In the genomic region with DNA sequence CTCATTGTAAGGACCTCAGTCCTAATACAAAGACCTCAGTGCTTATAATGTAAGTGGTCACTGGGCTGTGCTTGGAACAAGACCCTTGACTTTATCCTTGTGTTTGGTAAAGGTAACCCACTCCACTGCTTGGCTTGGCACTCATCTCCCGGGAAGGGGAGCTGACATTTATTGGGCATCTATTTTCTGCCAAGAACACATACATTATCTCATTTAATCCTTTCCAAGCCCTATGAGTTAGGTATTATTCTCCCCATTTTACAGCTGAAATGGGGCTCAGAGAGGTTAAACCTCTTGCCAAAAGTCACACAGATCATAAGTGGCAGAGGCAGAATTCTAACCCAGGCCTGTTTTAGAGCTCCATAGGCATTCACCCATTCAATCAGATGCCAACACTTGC, we compare ENCODE assay signal across 29 cellular contexts. TPM values are rescaled to one million over a fixed set of nuclear protein-coding genes. Genes with fewer than 3 reads are reported as not detected.
DNase-seq lines count a peak whose midpoint lies in the region; ATAC-seq, FAIRE-seq and TF ChIP-seq lines count a peak whose summit lies in the region.
"Had no signal": no experiment of that assay in that cellular context is flagged by ENCODE, and none has a peak within 500 bp of the region (broad histone marks: within the 10 kb centered on the region; RNA-seq: fewer than 3 reads in every experiment).

No MANE protein-coding gene starts in this region.

- H3K4ac ChIP-seq in IMR-90 (ENCODE audit: low read depth, low read length) (peak overlapping the region; percentile 25; the same call in 1 of the 2 replicates), H1 (replicated peaks; ENCODE audit: insufficient read length, low read depth, low read length) (no peak overlapping the region)

- H4K91ac ChIP-seq in IMR-90 (ENCODE audit: insufficient read depth, low read depth, low read length) (peak overlapping the region; percentile 46), H1 (replicated peaks; ENCODE audit: insufficient read length, low read length) (no peak overlapping the region)

- BruUV-seq in IMR-90 (replicated peaks; lab: Mats Ljungman, UMichigan) (no TSS peak), K562 (replicated peaks; lab: Mats Ljungman, UMichigan) (no TSS peak)

- H2BK20ac ChIP-seq in IMR-90 (ENCODE audit: low read depth, low read length) = peak overlapping the region; percentile 66
- H2BK20ac ChIP-seq in H1 (ENCODE audit: low read length) = peak overlapping the region; percentile 43; the same call in 1 of the 2 replicates

- H3K14ac ChIP-seq in IMR-90 (replicated peaks; ENCODE audit: low read depth, low read length) (no peak overlapping the region), H1 (ENCODE audit: insufficient read length) (no peak overlapping the region)

- H2BK12ac ChIP-seq in H1 (ENCODE audit: low read depth, low read length) = no peak overlapping the region; the same call in 1 of the 2 replicates

- H3K18ac ChIP-seq in IMR-90 (ENCODE audit: low read depth, low read length) (no peak overlapping the region), H1 (ENCODE audit: extremely low read depth, low read length) (no peak overlapping the region; the same call in 1 of the 2 replicates)

- WGBS in IMR-90 (ENCODE audit: extremely low coverage in 2 of 2, insufficient read length in 1 of 2), 2 experiments = no CpG with 5 or more reads among the region's 1 CpG
- WGBS in K562 (ENCODE audit: insufficient coverage, low coverage, missing lambda C conversion rate) = 17% methylated on average over 1 of the region's 1 CpG
- 88% methylated on average over 1 of the region's 1 CpG; no CpG with 5 or more reads in 1 of the 2 experiments for WGBS in H1 (ENCODE audit: extremely low coverage in 1 of 2, insufficient coverage in 1 of 2, insufficient read length in 1 of 2, insufficient replicate concordance in 2 of 2, low coverage in 1 of 2, low lambda C conversion rate in 2 of 2, missing lambda C conversion rate in 1 of 2), 2 experiments

- ATAC-seq in IMR-90 (ENCODE audit: low read depth) (no peak), K562 (no peak), GM19455 (IDR thresholded peaks at IDR 0.05; ENCODE audit: unreplicated experiment) (no peak), HG02759 (IDR thresholded peaks at IDR 0.05; ENCODE audit: unreplicated experiment) (no peak)
- ATAC-seq: GM12878 had no signal

- H3K23ac ChIP-seq in IMR-90 (ENCODE audit: low read depth, low read length) (no peak overlapping the region), H1 (ENCODE audit: insufficient read length) (no peak overlapping the region)

- DNase-seq in IMR-90 = no peak
- no peak for DNase-seq in K562 (ENCODE audit: extremely low read depth in 1 of 4, low spot score in 3 of 4)
- DNase-seq in H1 (ENCODE audit: low read depth in 1 of 2, low spot score in 2 of 2) = no peak
- DNase-seq in left ventricle myocardium inferior = no peak
- no peak for DNase-seq in HAP-1 (ENCODE audit: low spot score in 2 of 2)
- DNase-seq: 8988T; ACHN; BE2C; C1 segment of cervical spinal cord; CD4-positive, alpha-beta memory T cell; CD4-positive, CD25-positive, alpha-beta regulatory T cell; CD8-positive, alpha-beta memory T cell; COR-L47; DMS 273 treated with DMSO at 0.1 percent for 48 hours; DMS153; DMS53; DMS79; DND-41; EL; GDM1 had no signal

- no peaks in the 10 kb centered on the region for H3K36me3 ChIP-seq in HEK293 (ENCODE audit: control insufficient read depth in 2 of 2, insufficient read depth in 1 of 2, low read length in 2 of 2)
- H3K36me3 ChIP-seq in IMR-90 (ENCODE audit: control insufficient read depth, insufficient read depth, low read length) = no peaks in the 10 kb centered on the region
- H3K36me3 ChIP-seq in K562 (ENCODE audit: control insufficient read depth, insufficient read depth, low read length) = no peaks in the 10 kb centered on the region
- H3K36me3 ChIP-seq in H1 (ENCODE audit: control insufficient read depth in 2 of 4, insufficient read depth in 4 of 4, low read length in 3 of 4) = no peaks in the 10 kb centered on the region
- no peaks in the 10 kb centered on the region for H3K36me3 ChIP-seq in left ventricle myocardium inferior
- no peaks in the 10 kb centered on the region for H3K36me3 ChIP-seq in HAP-1 (replicated peaks)
- H3K36me3 ChIP-seq: BE2C, BLaER1 had no signal

- H3K79me2 ChIP-seq in K562 (ENCODE audit: control insufficient read depth, insufficient read depth, low read length) = no peaks in the 10 kb centered on the region
- H3K79me2 ChIP-seq in H1 (ENCODE audit: control insufficient read depth in 1 of 2, insufficient read depth in 2 of 2, low read length in 2 of 2) = no peaks in the 10 kb centered on the region

- H3K56ac ChIP-seq in IMR-90 (ENCODE audit: extremely low read depth, insufficient read depth, low read length) = no peak overlapping the region
- H3K56ac ChIP-seq in H1 (replicated peaks; ENCODE audit: insufficient read length, low read depth, low read length) = no peak overlapping the region

- H2BK5ac ChIP-seq in IMR-90 (ENCODE audit: low read depth, low read length, poor library complexity, severe bottlenecking) = no peak overlapping the region
- H2BK5ac ChIP-seq in H1 (ENCODE audit: low read depth, low read length) = no peak overlapping the region

- H4K20me1 ChIP-seq in IMR-90 (ENCODE audit: insufficient read depth, low read length) = no peaks in the 10 kb centered on the region
- H4K20me1 ChIP-seq in K562 (replicated peaks; ENCODE audit: control insufficient read depth, insufficient read depth, low read length) = 0 out of 2 replicates have a peak, but pooled peaks cover 3% of the 10 kb centered on the region
- H4K20me1 ChIP-seq in H1 (replicated peaks in 1 of 2; ENCODE audit: control insufficient read depth in 1 of 2, insufficient read depth in 2 of 2, low read length in 2 of 2) = no peaks in the 10 kb centered on the region
- H4K20me1 ChIP-seq: BLaER1 had no signal

- no peaks in the 10 kb centered on the region for H3K23me2 ChIP-seq in H1 (ENCODE audit: low read depth, low read length)

- H3K27me3 ChIP-seq in IMR-90 (ENCODE audit: control insufficient read depth, insufficient read depth, low read length) (no peaks in the 10 kb centered on the region), K562 (ENCODE audit: control insufficient read depth in 2 of 2, insufficient read depth in 2 of 2, low read length in 2 of 2) (peaks cover 8 to 21% of the 10 kb centered on the region in 2 experiments; a peak in 4 of 5 replicates), H1 (replicated peaks in 1 of 4; ENCODE audit: control insufficient read depth in 3 of 4, extremely low read depth in 1 of 4, insufficient read depth in 3 of 4, low read length in 3 of 4) (peaks cover 0 to 4% (median 2%) of the 10 kb centered on the region in 4 experiments; a peak in 6 of 7 replicates), left ventricle myocardium inferior (ENCODE audit: low read depth) (peaks cover 10% of the 10 kb centered on the region), HAP-1 (ENCODE audit: low read depth) (no peaks in the 10 kb centered on the region)
- H3K27me3 ChIP-seq: BE2C had no signal

- TF ChIP-seq CTCF in HEK293 (tag by site-specific recombination; IDR thresholded peaks at IDR 0.05) (no peak), IMR-90 (conservative IDR thresholded peaks at IDR 0.05; ENCODE audit: low read depth, low read length) (no peak), K562 (IDR thresholded peaks at IDR 0.05 in 2 of 3, conservative IDR thresholded peaks at IDR 0.05 in 1 of 3; ENCODE audit: insufficient read depth in 2 of 3, low read depth in 1 of 3, low read length in 3 of 3) (no peak), H1 (IDR thresholded peaks at IDR 0.05; ENCODE audit: control extremely low read depth in 1 of 3, insufficient read depth in 1 of 3, low read depth in 1 of 3, low read length in 3 of 3) (no peak), left ventricle myocardium inferior (IDR thresholded peaks at IDR 0.05; ENCODE audit: borderline replicate concordance) (no peak)

- H3K4me2 ChIP-seq in IMR-90 (ENCODE audit: low read depth, low read length) (no peak overlapping the region), K562 (ENCODE audit: insufficient read depth, low read length) (no peak overlapping the region), H1 (ENCODE audit: insufficient read depth in 1 of 2, low read depth in 2 of 2, low read length in 2 of 2) (no peak overlapping the region)
- H3K4me2 ChIP-seq: BLaER1 had no signal

- H2BK15ac ChIP-seq in IMR-90 (ENCODE audit: low read depth, low read length) = 0 out of 3 replicates have a peak overlapping the region, but pooled peaks have one; percentile 30
- H2BK15ac ChIP-seq in H1 (ENCODE audit: low read length) = no peak overlapping the region

- no peaks in the 10 kb centered on the region; the same call in 1 of the 2 replicates for H3K9me1 ChIP-seq in IMR-90 (ENCODE audit: insufficient read depth, low read length)
- H3K9me1 ChIP-seq in K562 (ENCODE audit: control insufficient read depth, insufficient read depth, low read length) = no peaks in the 10 kb centered on the region

- TF ChIP-seq EP300 in K562 (IDR thresholded peaks at IDR 0.05; ENCODE audit: low read length) = no peak
- TF ChIP-seq EP300 in H1 (IDR thresholded peaks at IDR 0.05; ENCODE audit: borderline replicate concordance in 1 of 2, low read depth in 2 of 2, low read length in 2 of 2) = no peak

- no peak for FAIRE-seq in K562 (lab: Jason Lieb, UNC)
- FAIRE-seq in H1 (lab: Jason Lieb, UNC) = no peak
- FAIRE-seq: A204.1, GM12878, GM12892, GM18507 had no signal

- peak overlapping the region; percentile 18 for H2AK9ac ChIP-seq in IMR-90 (replicated peaks; ENCODE audit: low read depth, low read length, poor library complexity)

- dilution Hi-C loops in IMR-90 (cut with HindIII; ENCODE audit: low sequenced_read_pairs, unreplicated experiment) = no loop called here

- H3K79me1 ChIP-seq in IMR-90 (ENCODE audit: low read depth in 1 of 2, low read length in 2 of 2) (no peaks in the 10 kb centered on the region), H1 (ENCODE audit: low read depth, low read length) (no peaks in the 10 kb centered on the region)

- TF ChIP-seq POLR2A in IMR-90 (IDR thresholded peaks at IDR 0.05; ENCODE audit: low read depth, low read length) (no peak), K562 (conservative IDR thresholded peaks at IDR 0.05) (no peak), H1 (IDR thresholded peaks at IDR 0.05; ENCODE audit: control extremely low read depth in 1 of 2, low read depth in 2 of 2, low read length in 2 of 2) (no peak)

- peak overlapping the region; percentile 59; the same call in 1 of the 2 replicates for H2BK120ac ChIP-seq in IMR-90 (ENCODE audit: low read depth, low read length)
- no peak overlapping the region for H2BK120ac ChIP-seq in H1 (replicated peaks; ENCODE audit: low read depth, low read length)

- H3K4me3 ChIP-seq in HEK293 (ENCODE audit: low read depth, low read length) (no peak overlapping the region), IMR-90 (ENCODE audit: insufficient read depth, low read depth, low read length) (no peak overlapping the region), K562 (no peak overlapping the region), H1 (ENCODE audit: extremely low read depth in 1 of 4, insufficient read depth in 2 of 4, low read depth in 3 of 4, low read length in 4 of 4) (no peak overlapping the region), left ventricle myocardium inferior (no peak overlapping the region), HAP-1 (no peak overlapping the region)
- H3K4me3 ChIP-seq: BLaER1, GM12878 had no signal

- no peak for TF ChIP-seq RAD21 in IMR-90 (IDR thresholded peaks at IDR 0.05; ENCODE audit: low read length)
- TF ChIP-seq RAD21 in K562 (CRISPR knock-in tag; conservative IDR thresholded peaks at IDR 0.05 in 1 of 2, IDR thresholded peaks at IDR 0.05 in 1 of 2) = no peak
- TF ChIP-seq RAD21 in H1 (IDR thresholded peaks at IDR 0.05 in 1 of 2, conservative IDR thresholded peaks at IDR 0.05 in 1 of 2; ENCODE audit: low read depth in 2 of 2, low read length in 2 of 2) = no peak

- H3K4me1 ChIP-seq in HEK293 (ENCODE audit: control insufficient read depth, insufficient read depth, low read length) (peaks cover 4% of the 10 kb centered on the region; the same call in 1 of the 2 replicates), IMR-90 (ENCODE audit: control insufficient read depth, insufficient read depth, low read length) (peaks cover 16% of the 10 kb centered on the region), K562 (replicated peaks in 1 of 2; ENCODE audit: control insufficient read depth in 2 of 2, insufficient read depth in 2 of 2, low read length in 2 of 2) (peaks cover 11 to 19% of the 10 kb centered on the region in 2 experiments), H1 (replicated peaks in 1 of 4; ENCODE audit: control insufficient read depth in 3 of 4, insufficient read depth in 4 of 4, low read length in 3 of 4) (peaks cover 15 to 28% (median 15%) of the 10 kb centered on the region in 4 experiments), left ventricle myocardium inferior (peaks cover 14% of the 10 kb centered on the region), HAP-1 (peaks cover 3% of the 10 kb centered on the region)

- H2AK5ac ChIP-seq in IMR-90 (ENCODE audit: low read depth, low read length) (0 out of 2 replicates have a peak overlapping the region, but pooled peaks have one; percentile 38), H1 (ENCODE audit: low read depth, low read length) (no peak overlapping the region)

- H4K5ac ChIP-seq in IMR-90 (ENCODE audit: low read depth, low read length) (no peak overlapping the region), H1 (ENCODE audit: insufficient read length, low read depth, low read length) (no peak overlapping the region)

- H3K9me3 ChIP-seq in HEK293 (ENCODE audit: control insufficient read depth, insufficient read depth, low read depth, low read length) (no peaks in the 10 kb centered on the region), IMR-90 (ENCODE audit: control insufficient read depth, insufficient read depth, low read length) (no peaks in the 10 kb centered on the region), K562 (replicated peaks; ENCODE audit: control insufficient read depth, insufficient read depth, low read depth, low read length) (no peaks in the 10 kb centered on the region), H1 (ENCODE audit: insufficient read depth in 2 of 2, low read depth in 1 of 2, low read length in 1 of 2) (no peaks in the 10 kb centered on the region), left ventricle myocardium inferior (replicated peaks) (no peaks in the 10 kb centered on the region), HAP-1 (no peaks in the 10 kb centered on the region)
- H3K9me3 ChIP-seq: BE2C, BLaER1 had no signal

- H4K8ac ChIP-seq in IMR-90 (ENCODE audit: low read depth in 2 of 2, low read length in 2 of 2) (no peak overlapping the region), H1 (ENCODE audit: extremely low read depth, insufficient read depth, low read length) (no peak overlapping the region)

- H3K9ac ChIP-seq in IMR-90 (ENCODE audit: low read depth, low read length) (no peak overlapping the region), K562 (ENCODE audit: insufficient read depth in 1 of 2, low read depth in 2 of 2, low read length in 2 of 2) (no peak overlapping the region), H1 (replicated peaks in 1 of 4; ENCODE audit: extremely low read depth in 1 of 4, low read depth in 3 of 4, low read length in 3 of 4) (no peak overlapping the region)
- H3K9ac ChIP-seq: BLaER1 had no signal

- in situ Hi-C loops in IMR-90 (cut with MboI; ENCODE audit: low sequenced_read_pairs) = loop anchor here (10.0 to 25.0 kb wide), 3 partner anchors 591 to 1017 kb away; no protein-coding TSS in a partner anchor
- in situ Hi-C loops in K562 (cut with MboI) = no loop called here
- in situ Hi-C loops in HAP-1 (cut with MboI; ENCODE audit: low sequenced_read_pairs) = loop anchor here (25.0 kb wide), 2 partner anchors 583 to 667 kb away; no protein-coding TSS in a partner anchor

- CTCF ChIA-PET in HEK293 (lab: Yijun Ruan, JAX) = interaction anchor here (0.7 to 9.9 kb wide), 11 partner anchors 11 to 322 kb away, joined by 3 to 212 read pairs (median 4); partner anchors contain the start of gene STC2
- CTCF ChIA-PET in IMR-90 (lab: Yijun Ruan, JAX) = interaction anchor here (0.6 to 1.2 kb wide), 3 partner anchors 36 to 630 kb away, joined by 3 to 4 read pairs (median 3); no protein-coding TSS in a partner anchor
- CTCF ChIA-PET in K562 (lab: Yijun Ruan, JAX; ENCODE audit: low intra/inter-chr PET ratio) = interaction anchor here (4.4 kb wide), 1 partner anchor 37 kb away, joined by 86 read pairs; no protein-coding TSS in a partner anchor
- CTCF ChIA-PET in H1 (lab: Charles Lee; ENCODE audit: partially characterized antibody) = interaction anchor here (0.7 to 11.1 kb wide), 10 partner anchors 9 to 581 kb away, joined by 3 to 184 read pairs (median 5); partner anchors contain the start of gene STC2

- H3K27ac ChIP-seq in HEK293 (ENCODE audit: extremely low read depth, low read depth, low read length) (no peak overlapping the region), IMR-90 (ENCODE audit: insufficient read depth, low read length) (no peak overlapping the region), K562 (ENCODE audit: extremely low read depth, low read depth, low read length) (no peak overlapping the region), H1 (ENCODE audit: low read depth, low read length) (no peak overlapping the region), left ventricle myocardium inferior (replicated peaks) (no peak overlapping the region)
- H3K27ac ChIP-seq: BLaER1 had no signal

- POLR2A ChIA-PET in HEK293 (lab: Yijun Ruan, JAX) (interaction anchor here (3.0 to 6.7 kb wide), 2 partner anchors 21 to 34 kb away, joined by 20 to 60 read pairs; partner anchors contain the start of gene STC2), IMR-90 (lab: Charles Lee; ENCODE audit: unreplicated experiment) (no interaction called here), K562 (lab: Yijun Ruan, JAX) (interaction anchor here (0.7 to 3.8 kb wide), 4 partner anchors 8 to 35 kb away, joined by 3 to 22 read pairs (median 6); no protein-coding TSS in a partner anchor), H1 (lab: Charles Lee; ENCODE audit: partially characterized antibody) (interaction anchor here (0.7 to 25.8 kb wide), 3 partner anchors 20 to 162 kb away, joined by 3 to 536 read pairs (median 300); partner anchors contain the start of gene STC2)

- intact Hi-C loops in IMR-90 (cut with micrococcal nuclease) = loop anchor here (2.0 kb wide), 2 partner anchors 677 to 1017 kb away; no protein-coding TSS in a partner anchor
- intact Hi-C loops in K562 (cut with micrococcal nuclease) = no loop called here
- intact Hi-C loops in left ventricle myocardium inferior (cut with micrococcal nuclease) = loop anchor here (2.0 kb wide), 1 partner anchor 37 kb away; no protein-coding TSS in a partner anchor

- no peak overlapping the region for H2AFZ ChIP-seq in IMR-90 (replicated peaks; ENCODE audit: low read length, poor library complexity)
- no peak overlapping the region for H2AFZ ChIP-seq in K562 (ENCODE audit: low read depth, low read length)
- no peak overlapping the region for H2AFZ ChIP-seq in H1 (ENCODE audit: low read length)

RNA-seq across cellular contexts. Expression of gene STC2, which starts 32.4 kb away (rescaled TPM):
- total RNA-seq in IMR-90 (2012; rRNA removed) (87.5 and 259 TPM in 2 replicates), K562 (2014; rRNA removed) (23.8 and 30.1 TPM in 2 replicates), K562 (2014; rRNA removed; fragmentation: Illumina TruSeq; extraction: Trizol) (6.5 and 7.4 TPM in 2 replicates), K562 (2015; rRNA removed; fragmentation: Illumina TruSeq; extraction: Trizol) (7.2 and 8.9 TPM in 2 replicates), K562 (2021) (19.2 and 21.8 TPM in 2 replicates), left ventricle myocardium inferior (12.4 TPM)
- polyA plus RNA-seq in IMR-90 (2012; rRNA removed) (157 and 270 TPM in 2 replicates), K562 (2011; rRNA removed) (4.3 and 4.7 TPM in 2 replicates), K562 (2014; fragmentation: Illumina TruSeq; extraction: Trizol) (11.4 and 16.1 TPM in 2 replicates), K562 (2014; fragmentation: Nextera tagmentation; extraction: Ambion mirVana) (under 1 TPM; 0.62 to 0.63 TPM), K562 (2014; rRNA removed) (25.6 and 31.7 TPM in 2 replicates), H1 (2011; rRNA removed) (26.4 and 52.2 TPM in 2 replicates)
- polyA plus RNA-seq in IMR-90 (2012; cell fraction: cytosol; rRNA removed) = 105 and 264 TPM in 2 replicates
- 249 and 547 TPM in 2 replicates for polyA plus RNA-seq in IMR-90 (2012; cell fraction: nucleus; rRNA removed; ENCODE audit: low replicate concordance)
- 18.5 and 24.8 TPM in 2 replicates for total RNA-seq in K562 (2011; cell fraction: chromatin; rRNA removed; ENCODE audit: low replicate concordance)
- 30.9 and 40.0 TPM in 2 replicates for total RNA-seq in K562 (2011; cell fraction: nucleolus; rRNA removed)
- 23.3 and 29.5 TPM in 2 replicates for total RNA-seq in K562 (2011; cell fraction: nucleoplasm; rRNA removed)
- polyA plus RNA-seq in K562 (2011; cell fraction: cytosol; rRNA removed) = 1.9 and 4.0 TPM in 2 replicates
- 8.8 and 11.6 TPM in 2 replicates for polyA plus RNA-seq in K562 (2011; cell fraction: nucleus; rRNA removed)
- 8.1 and 31.8 TPM in 2 replicates for polyA plus RNA-seq in K562 (2012)
- 4.0 and 5.4 TPM in 2 replicates for polyA minus RNA-seq in K562 (2011; rRNA and poly(A)+ RNA removed)
- polyA minus RNA-seq in K562 (2011; cell fraction: cytosol; rRNA and poly(A)+ RNA removed) = 3.7 and 4.5 TPM in 2 replicates
- polyA minus RNA-seq in K562 (2011; cell fraction: nucleus; rRNA and poly(A)+ RNA removed) = 16.7 and 17.5 TPM in 2 replicates
- 40.0 and 53.1 TPM in 2 replicates for total RNA-seq in H1 (2021; fragmentation: NEBNext Ultra II Directional; extraction: Animal tissue kit (Norgen Biotek cat#: 25700))
- polyA plus RNA-seq in H1 (2011; cell fraction: cytosol; rRNA removed) = 118 TPM
- 43.8 TPM for polyA plus RNA-seq in H1 (2011; cell fraction: nucleus; rRNA removed)
- polyA plus RNA-seq in H1 (2012, experiment 1 of 2) = 62.3 to 83.5 TPM (median 69.6 TPM) in 4 replicates
- 21.7 TPM for polyA plus RNA-seq in H1 (2012, experiment 2 of 2)
- 25.8 TPM for polyA plus RNA-seq in H1 (2013, experiment 1 of 2)
- 30.5 TPM for polyA plus RNA-seq in H1 (2013, experiment 2 of 2)
- polyA minus RNA-seq in H1 (2011; rRNA and poly(A)+ RNA removed) = 21.7 and 32.5 TPM in 2 replicates
- 81.5 TPM for polyA minus RNA-seq in H1 (2011; cell fraction: cytosol; rRNA and poly(A)+ RNA removed)
- 67.2 TPM for polyA minus RNA-seq in H1 (2011; cell fraction: nucleus; rRNA and poly(A)+ RNA removed)
- total RNA-seq: CD4-positive, alpha-beta memory T cell; CD4-positive, CD25-positive, alpha-beta regulatory T cell had no signal
- polyA plus RNA-seq: CD14-positive monocyte; CD4-positive, alpha-beta memory T cell; CD4-positive, CD25-positive, alpha-beta regulatory T cell; CD8-positive, alpha-beta memory T cell had no signal
